In genomic region chr2:86150502-86150901, GRCh38 we compare ENCODE assay signal across 26 cellular contexts.
"Had no signal": no experiment of that assay in that cellular context is flagged by ENCODE, and none has a peak within 500 bp of the region (broad histone marks: within the 10 kb centered on the region; RNA-seq: fewer than 3 reads in every experiment).

No MANE protein-coding gene starts in this region.

- H3K4me3 Mint-ChIP-seq: immature natural killer cell; natural killer cell treated with Interleukin-12 subunit alpha and Interleukin-12 subunit beta and Interleukin-15 and Interleukin-18, amount 100 ng/mL, for 72 hours; neural progenitor cell; stimulated activated naive CD8-positive, alpha-beta T cell treated with anti-CD3 and anti-CD28 coated beads, Interleukin-15, amount 100 ng/mL, for 72 hours had no signal

- H3K9me3 ChIP-seq: gastroesophageal sphincter, heart right ventricle, left ventricle myocardium inferior, lower lobe of right lung, right lobe of liver, thyroid gland, vagina had no signal

- ATAC-seq: foreskin keratinocyte; gastroesophageal sphincter; heart right ventricle; left colon; lower lobe of right lung; natural killer cell treated with Interleukin-12 subunit alpha and Interleukin-12 subunit beta and Interleukin-15 and Interleukin-18, amount 100 ng/mL, for 72 hours; right lobe of liver; stimulated activated naive CD8-positive, alpha-beta T cell treated with anti-CD3 and anti-CD28 coated beads, Interleukin-15, amount 100 ng/mL, for 72 hours had no signal

- H2AFZ ChIP-seq: neural progenitor cell, parathyroid adenoma had no signal

- H3K4me2 ChIP-seq: neural progenitor cell had no signal

- H3K27ac ChIP-seq: foreskin keratinocyte, gastroesophageal sphincter, heart right ventricle, left ventricle myocardium inferior, lower lobe of right lung, neural progenitor cell, parathyroid adenoma, right lobe of liver, thyroid gland, vagina had no signal

- H3K9ac ChIP-seq: neural progenitor cell, parathyroid adenoma had no signal

- H3K4me3 ChIP-seq: dorsolateral prefrontal cortex, gastroesophageal sphincter, heart right ventricle, left ventricle myocardium inferior, lower lobe of right lung, neural progenitor cell, right lobe of liver, thyroid gland, vagina had no signal

- H3K4me1 ChIP-seq: foreskin keratinocyte, gastroesophageal sphincter, heart right ventricle, left ventricle myocardium inferior, lower lobe of right lung, neural progenitor cell, parathyroid adenoma, right lobe of liver, thyroid gland, vagina had no signal

- H3K4me1 Mint-ChIP-seq: immature natural killer cell, neural progenitor cell had no signal

- FAIRE-seq: small intestine had no signal

- H3K27me3 Mint-ChIP-seq: natural killer cell treated with Interleukin-12 subunit alpha and Interleukin-12 subunit beta and Interleukin-15 and Interleukin-18, amount 100 ng/mL, for 72 hours; progenitor cell of endocrine pancreas; stimulated activated naive CD8-positive, alpha-beta T cell treated with anti-CD3 and anti-CD28 coated beads, Interleukin-15, amount 100 ng/mL, for 72 hours had no signal

- H3K9me3 Mint-ChIP-seq: immature natural killer cell; natural killer cell treated with Interleukin-12 subunit alpha and Interleukin-12 subunit beta and Interleukin-15 and Interleukin-18, amount 100 ng/mL, for 72 hours; neural progenitor cell; stimulated activated naive CD8-positive, alpha-beta T cell treated with anti-CD3 and anti-CD28 coated beads, Interleukin-15, amount 100 ng/mL, for 72 hours had no signal

- H3K27me3 ChIP-seq: dorsolateral prefrontal cortex, foreskin keratinocyte, gastroesophageal sphincter, heart right ventricle, neural progenitor cell, right lobe of liver, thyroid gland, vagina had no signal

- H3K27ac Mint-ChIP-seq: neural progenitor cell had no signal

- H3K79me2 ChIP-seq: parathyroid adenoma had no signal

- DNase-seq: cortex of kidney; dorsolateral prefrontal cortex; effector CD4-positive, alpha-beta T cell; foreskin keratinocyte; heart right ventricle; hypothalamus; immature natural killer cell; islet precursor cell; kidney glomerular epithelial cell; left colon; left ventricle myocardium inferior; lower lobe of right lung; right lobe of liver; small intestine; stimulated activated CD4-positive, alpha-beta T cell treated with anti-CD3 and anti-CD28 coated beads, Interleukin-15, amount 100 ng/mL, for 24 hours; stimulated activated CD4-positive, alpha-beta T cell treated with anti-CD3 and anti-CD28 coated beads, Interleukin-2, amount 100 ng/mL, for 48 hours; stimulated activated naive CD4-positive, alpha-beta T cell; stimulated activated naive CD8-positive, alpha-beta T cell treated with anti-CD3 and anti-CD28 coated beads, Interleukin-15, amount 100 ng/mL, for 72 hours; thyroid gland; trophoblast cell had no signal
